In genomic region chr10:117320050-117320665, GRCh38 we compare ENCODE assay signal across 8 cellular contexts. TPM values are rescaled to one million over a fixed set of nuclear protein-coding genes. Genes with fewer than 3 reads are reported as not detected.
DNase-seq lines count a peak whose midpoint lies in the region; ATAC-seq and TF ChIP-seq lines count a peak whose summit lies in the region.

No MANE protein-coding gene starts in this region.

- H3K4me1 Mint-ChIP-seq in neural crest cell = peaks cover 5% of the 10 kb centered on the region
- no peaks in the 10 kb centered on the region for H3K4me1 Mint-ChIP-seq in activated T-helper 17 cell treated with anti-CD3 and anti-CD28 coated beads, Interleukin-2, amount 50 U/mL, for 72 hours

- ATAC-seq in Right ventricle myocardium inferior = no peak
- ATAC-seq in activated T-helper 17 cell treated with anti-CD3 and anti-CD28 coated beads, Interleukin-2, amount 50 U/mL, for 72 hours (replicated peaks) = no peak

- H3K4me3 Mint-ChIP-seq in neural crest cell = no peak overlapping the region
- H3K4me3 Mint-ChIP-seq in activated T-helper 17 cell treated with anti-CD3 and anti-CD28 coated beads, Interleukin-2, amount 50 U/mL, for 72 hours = no peak overlapping the region

- no peak overlapping the region for H3K9ac ChIP-seq in colonic mucosa (ENCODE audit: low read depth in 2 of 2, low read length in 2 of 2)

- no peak overlapping the region for H3K27ac Mint-ChIP-seq in neural crest cell (ENCODE audit: unreplicated experiment)
- no peak overlapping the region for H3K27ac Mint-ChIP-seq in activated T-helper 17 cell treated with anti-CD3 and anti-CD28 coated beads, Interleukin-2, amount 50 U/mL, for 72 hours

- H3K4me3 ChIP-seq in right atrium auricular region = no peak overlapping the region
- no peak overlapping the region for H3K4me3 ChIP-seq in colonic mucosa

- H3K36me3 ChIP-seq in right atrium auricular region = no peaks in the 10 kb centered on the region
- H3K36me3 ChIP-seq in colonic mucosa = no peaks in the 10 kb centered on the region

- peak; percentile 24 to 57 for TF ChIP-seq CTCF in right atrium auricular region (IDR thresholded peaks at IDR 0.05)
- TF ChIP-seq CTCF in colonic mucosa (IDR thresholded peaks at IDR 0.05) = peak; percentile 29
- TF ChIP-seq CTCF in neural crest cell (conservative IDR thresholded peaks at IDR 0.05) = peak; percentile 77

- H3K4me1 ChIP-seq in right atrium auricular region = no peaks in the 10 kb centered on the region
- no peaks in the 10 kb centered on the region for H3K4me1 ChIP-seq in colonic mucosa

- peaks cover 3% of the 10 kb centered on the region for H3K36me3 Mint-ChIP-seq in neural crest cell (ENCODE audit: low read depth)
- peaks cover 25% of the 10 kb centered on the region for H3K36me3 Mint-ChIP-seq in activated T-helper 17 cell treated with anti-CD3 and anti-CD28 coated beads, Interleukin-2, amount 50 U/mL, for 72 hours (ENCODE audit: low read depth)

- no peaks in the 10 kb centered on the region for H3K27me3 Mint-ChIP-seq in neural crest cell (ENCODE audit: low read depth)
- H3K27me3 Mint-ChIP-seq in activated T-helper 17 cell treated with anti-CD3 and anti-CD28 coated beads, Interleukin-2, amount 50 U/mL, for 72 hours = no peaks in the 10 kb centered on the region

- intact Hi-C loops in Right ventricle myocardium inferior (cut with DNase I) = no loop called here
- intact Hi-C loops in colonic mucosa (cut with DNase I) = no loop called here

- H3K27ac ChIP-seq in right atrium auricular region (no peak overlapping the region), colonic mucosa (no peak overlapping the region)

- DNase-seq in right atrium auricular region (ENCODE audit: low spot score) (no peak), Right ventricle myocardium inferior (ENCODE audit: missing footprints) (no peak), NCI-H146 treated with DMSO at 0.1 percent for 48 hours (lab: John Stamatoyannopoulos, UW; ENCODE audit: unreplicated experiment) (peak; percentile 26), colonic mucosa (no peak), neural crest cell (ENCODE audit: low read depth, low spot score) (no peak)
- DNase-seq in activated effector memory CD4-positive, alpha-beta T cell treated with Interleukin-2 at 50 U/mL for 16 hours = no peak
- no peak for DNase-seq in stimulated activated CD4-positive, alpha-beta T cell treated with anti-CD3 and anti-CD28 coated beads, Interleukin-15, amount 100 ng/mL, for 24 hours

- H3K27me3 ChIP-seq in right atrium auricular region (no peaks in the 10 kb centered on the region), colonic mucosa (no peaks in the 10 kb centered on the region)

- H3K9me3 ChIP-seq in right atrium auricular region (no peaks in the 10 kb centered on the region), colonic mucosa (no peaks in the 10 kb centered on the region)

- H3K9me3 Mint-ChIP-seq in neural crest cell = no peaks in the 10 kb centered on the region
- no peaks in the 10 kb centered on the region for H3K9me3 Mint-ChIP-seq in activated T-helper 17 cell treated with anti-CD3 and anti-CD28 coated beads, Interleukin-2, amount 50 U/mL, for 72 hours

RNA-seq across cellular contexts. Expression of gene PDZD8, which starts 55.1 kb away (rescaled TPM):
- 10 to 100 TPM; 17.7 to 29.4 TPM for total RNA-seq in right atrium auricular region
- total RNA-seq in Right ventricle myocardium inferior = 20.0 TPM
- total RNA-seq in colonic mucosa = 10 to 100 TPM; 68.5 to 82.0 TPM
- 30.6 and 31.8 TPM in 2 replicates for total RNA-seq in neural crest cell
- 10 to 100 TPM; 14.7 to 15.6 TPM for total RNA-seq in activated T-helper 17 cell treated with anti-CD3 and anti-CD28 coated beads, Interleukin-2, amount 50 U/mL, for 72 hours
